ENCODE assay signal across 16 cellular contexts in the genomic region with DNA sequence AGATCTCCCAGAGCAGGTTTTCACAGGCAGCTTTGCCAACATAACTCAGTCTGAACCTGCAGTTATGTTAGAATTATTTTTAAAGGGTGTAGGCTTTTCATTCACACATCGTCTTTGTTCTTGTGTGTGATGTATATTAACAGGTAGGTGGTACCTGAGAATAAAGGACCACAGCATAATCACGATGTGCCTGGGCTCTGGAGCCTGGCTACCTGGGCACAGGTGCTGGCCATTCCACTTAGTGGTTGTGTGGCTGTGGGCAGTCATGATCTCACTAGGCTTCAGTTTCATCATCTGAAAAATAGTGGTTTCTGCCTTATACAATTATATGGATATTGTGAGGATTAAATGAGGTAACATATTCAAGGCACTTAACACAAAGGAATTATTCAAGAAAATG. TPM values are rescaled to one million over a fixed set of nuclear protein-coding genes. Genes with fewer than 3 reads are reported as not detected.
DNase-seq lines count a peak whose midpoint lies in the region; TF ChIP-seq lines count a peak whose summit lies in the region.
"Had no signal": no experiment of that assay in that cellular context is flagged by ENCODE, and none has a peak within 500 bp of the region (broad histone marks: within the 10 kb centered on the region; RNA-seq: fewer than 3 reads in every experiment).

No MANE protein-coding gene starts in this region.

- peaks cover 51% of the 10 kb centered on the region for H3K4me1 Mint-ChIP-seq in activated T-helper 2 cell treated with anti-CD3 and anti-CD28 coated beads, Interferon-gamma antibody, Interleukin-2, Interleukin-4, amounts not matched to agents 10 μg/mL and 5 μg/mL and 100 μg/mL, durations not matched to agents 14 hours and 24 hours and 36 hours (ENCODE audit: low read depth)

- TF ChIP-seq CTCF in LNCaP clone FGC (IDR thresholded peaks at IDR 0.05; ENCODE audit: control insufficient read depth, extremely low read depth, insufficient read depth) (no peak), epithelial cell of esophagus (IDR thresholded peaks at IDR 0.05; ENCODE audit: insufficient read depth, low read depth, low read length, missing control alignments) (no peak)

- peak; percentile 8 for DNase-seq in Ammon's horn (ENCODE audit: low spot score)
- peak; percentile 28 for DNase-seq in LNCaP clone FGC (ENCODE audit: low read depth)
- peak; percentile 35 for DNase-seq in epithelial cell of esophagus (ENCODE audit: low read depth)
- DNase-seq in stimulated activated naive CD4-positive, alpha-beta T cell treated with Interleukin-2 at 50 U/mL for 16 hours (lab: John Stamatoyannopoulos, UW) = no peak
- no peak for DNase-seq in SIG-M5 (lab: John Stamatoyannopoulos, UW)
- no peak for DNase-seq in activated T-helper 2 cell treated with anti-CD3 and anti-CD28 coated beads, Interferon-gamma antibody, Interleukin-2, Interleukin-4, amounts not matched to agents 10 μg/mL and 5 μg/mL and 100 μg/mL, durations not matched to agents 14 hours and 24 hours and 36 hours (ENCODE audit: low spot score)
- DNase-seq: BE2C; Calu3; CD4-positive, alpha-beta memory T cell; NCI-H1930; NCI-H2171; NCI-H446; NCI-H69; NK-92 treated with Interleukin-12 subunit alpha and Interleukin-12 subunit beta, amount 100 ng/mL, for 24 hours had no signal

- peak overlapping the region in 13 of 21 experiments; percentile 5 to 92 (median 75) for H3K27ac ChIP-seq in skin epidermis
- H3K27ac ChIP-seq: SJSA1 had no signal

- H3K4me3 ChIP-seq in LNCaP clone FGC (ENCODE audit: low read depth, low read length) = no peak overlapping the region
- no peak overlapping the region for H3K4me3 ChIP-seq in epithelial cell of esophagus (ENCODE audit: low read length)
- no peak overlapping the region for H3K4me3 ChIP-seq in skin epidermis
- H3K4me3 ChIP-seq: SJSA1 had no signal

- no peak overlapping the region for H3K4me3 Mint-ChIP-seq in activated T-helper 2 cell treated with anti-CD3 and anti-CD28 coated beads, Interferon-gamma antibody, Interleukin-2, Interleukin-4, amounts not matched to agents 10 μg/mL and 5 μg/mL and 100 μg/mL, durations not matched to agents 14 hours and 24 hours and 36 hours (ENCODE audit: low read depth)
- H3K4me3 Mint-ChIP-seq: CD4-positive, alpha-beta memory T cell had no signal

- H3K27me3 Mint-ChIP-seq in activated T-helper 2 cell treated with anti-CD3 and anti-CD28 coated beads, Interferon-gamma antibody, Interleukin-2, Interleukin-4, amounts not matched to agents 10 μg/mL and 5 μg/mL and 100 μg/mL, durations not matched to agents 14 hours and 24 hours and 36 hours (ENCODE audit: low read depth) = no peaks in the 10 kb centered on the region

- intact Hi-C loops in activated T-helper 2 cell treated with anti-CD3 and anti-CD28 coated beads, Interferon-gamma antibody, Interleukin-2, Interleukin-4, amounts not matched to agents 10 μg/mL and 5 μg/mL and 100 μg/mL, durations not matched to agents 14 hours and 24 hours and 36 hours (cut with micrococcal nuclease) = loop anchor here (5.0 kb wide), 1 partner anchor 35 kb away; no protein-coding TSS in a partner anchor

- no peaks in the 10 kb centered on the region for H3K9me3 Mint-ChIP-seq in activated T-helper 2 cell treated with anti-CD3 and anti-CD28 coated beads, Interferon-gamma antibody, Interleukin-2, Interleukin-4, amounts not matched to agents 10 μg/mL and 5 μg/mL and 100 μg/mL, durations not matched to agents 14 hours and 24 hours and 36 hours
- H3K9me3 Mint-ChIP-seq: CD4-positive, alpha-beta memory T cell had no signal

- peaks cover 54% of the 10 kb centered on the region for H3K36me3 Mint-ChIP-seq in activated T-helper 2 cell treated with anti-CD3 and anti-CD28 coated beads, Interferon-gamma antibody, Interleukin-2, Interleukin-4, amounts not matched to agents 10 μg/mL and 5 μg/mL and 100 μg/mL, durations not matched to agents 14 hours and 24 hours and 36 hours (ENCODE audit: low read depth)
- H3K36me3 Mint-ChIP-seq: CD4-positive, alpha-beta memory T cell had no signal

- H3K27ac Mint-ChIP-seq in activated T-helper 2 cell treated with anti-CD3 and anti-CD28 coated beads, Interferon-gamma antibody, Interleukin-2, Interleukin-4, amounts not matched to agents 10 μg/mL and 5 μg/mL and 100 μg/mL, durations not matched to agents 14 hours and 24 hours and 36 hours = no peak overlapping the region
- H3K27ac Mint-ChIP-seq: CD4-positive, alpha-beta memory T cell had no signal

RNA-seq across cellular contexts. Expression of a gene that starts 6.4 kb away (rescaled TPM):
- 24.4 and 26.1 TPM in 2 replicates for total RNA-seq in activated T-helper 2 cell treated with anti-CD3 and anti-CD28 coated beads, Interferon-gamma antibody, Interleukin-2, Interleukin-4, amounts not matched to agents 10 μg/mL and 5 μg/mL and 100 μg/mL, durations not matched to agents 14 hours and 24 hours and 36 hours

RNA-seq across cellular contexts. Expression of a gene that starts 48.7 kb away (rescaled TPM):
- total RNA-seq in activated T-helper 2 cell treated with anti-CD3 and anti-CD28 coated beads, Interferon-gamma antibody, Interleukin-2, Interleukin-4, amounts not matched to agents 10 μg/mL and 5 μg/mL and 100 μg/mL, durations not matched to agents 14 hours and 24 hours and 36 hours = 5.8 and 6.7 TPM in 2 replicates

Comparison
In these comparisons a context has a peak if more than half of its experiments do, and no peak if none do; other contexts are left out.
1. DNase-seq: peak in Ammon's horn (single experiment), LNCaP clone FGC (single experiment) and epithelial cell of esophagus (single experiment); none in stimulated activated naive CD4-positive, alpha-beta T cell treated with Interleukin-2 at 50 U/mL for 16 hours (single experiment), SIG-M5 (single experiment) and activated T-helper 2 cell treated with anti-CD3 and anti-CD28 coated beads, Interferon-gamma antibody, Interleukin-2, Interleukin-4, amounts not matched to agents 10 μg/mL and 5 μg/mL and 100 μg/mL, durations not matched to agents 14 hours and 24 hours and 36 hours (single experiment).